In genomic region chr13:113837554-113838355, GRCh38 we compare ENCODE assay signal across 8 cellular contexts. TPM values are rescaled to one million over a fixed set of nuclear protein-coding genes. Genes with fewer than 3 reads are reported as not detected.
DNase-seq lines count a peak whose midpoint lies in the region; ATAC-seq and TF ChIP-seq lines count a peak whose summit lies in the region.

No MANE protein-coding gene starts in this region.

- intact Hi-C loops in adrenal gland (cut with DNase I): no loop called here

- peak overlapping the region; percentile 11 to 66 (median 50); a peak in 18 of 22 replicates for H3K9ac ChIP-seq in BLaER1 treated with 17β-estradiol and CSF1 and Interleukin-3, amounts not matched to agents 10 nM and 100 nM
- H3K9ac ChIP-seq in HUES64 (ENCODE audit: low read depth, low read length): peak overlapping the region; percentile 36

- H4K20me1 ChIP-seq in BLaER1 treated with 17β-estradiol and CSF1 and Interleukin-3, amounts not matched to agents 10 nM and 100 nM: peaks cover 63 to 88% (median 83%) of the 10 kb centered on the region in 11 experiments; a peak in 21 of 22 replicates

- H3K4me2 ChIP-seq in BLaER1 treated with 17β-estradiol and CSF1 and Interleukin-3, amounts not matched to agents 10 nM and 100 nM: peak overlapping the region; percentile 63 to 92 (median 82)

- peaks cover 7 to 59% (median 31%) of the 10 kb centered on the region in 11 experiments; a peak in 20 of 22 replicates for H3K36me3 ChIP-seq in BLaER1 treated with 17β-estradiol and CSF1 and Interleukin-3, amounts not matched to agents 10 nM and 100 nM
- H3K36me3 ChIP-seq in HUES64 (ENCODE audit: insufficient read depth, low read length) (0 out of 2 replicates have a peak, but pooled peaks cover 5% of the 10 kb centered on the region), adrenal gland (replicated peaks in 1 of 2) (peaks cover 0 to 3% of the 10 kb centered on the region in 2 donors), cardiac muscle cell (no peaks in the 10 kb centered on the region)

- WGBS in HUES64: 64% methylated on average over 16 of the region's 16 CpGs
- 14 to 20% (median 19%) methylated on average over 7 to 16 of the region's 16 CpGs for WGBS in adrenal gland, 4 donors

- DNase-seq in adrenal gland (peak; percentile 91 to 98 (median 97)), cardiac muscle cell (ENCODE audit: low read depth in 1 of 2, low spot score in 1 of 2) (peak; percentile 52 to 98), progenitor cell of endocrine pancreas (ENCODE audit: low spot score, unreplicated experiment) (no peak)

- peak overlapping the region; percentile 6 to 77 (median 69); a peak in 20 of 22 replicates for H3K27ac ChIP-seq in BLaER1 treated with 17β-estradiol and CSF1 and Interleukin-3, amounts not matched to agents 10 nM and 100 nM
- H3K27ac ChIP-seq in HUES64 (ENCODE audit: low read depth, low read length): peak overlapping the region; percentile 49
- peak overlapping the region; percentile 56 to 94 (median 91) for H3K27ac ChIP-seq in adrenal gland
- H3K27ac ChIP-seq in cardiac muscle cell: peak overlapping the region; percentile 93

- no peak for TF ChIP-seq CTCF in adrenal gland (IDR thresholded peaks at IDR 0.05)
- TF ChIP-seq CTCF in cardiac muscle cell (IDR thresholded peaks at IDR 0.05; ENCODE audit: low read depth, low read length): no peak
- TF ChIP-seq CTCF in progenitor cell of endocrine pancreas (IDR thresholded peaks at IDR 0.05; ENCODE audit: unreplicated experiment): no peak

- peaks cover 11% of the 10 kb centered on the region for H3K4me1 Mint-ChIP-seq in progenitor cell of endocrine pancreas (ENCODE audit: low read depth)

- H3K36me3 Mint-ChIP-seq in progenitor cell of endocrine pancreas (ENCODE audit: insufficient read depth): no peaks in the 10 kb centered on the region

- H3K9me3 Mint-ChIP-seq in progenitor cell of endocrine pancreas (ENCODE audit: low read depth): no peaks in the 10 kb centered on the region

- ATAC-seq in activated CD4-positive, CD25-positive, alpha-beta regulatory T cell treated with anti-CD3 and anti-CD28 coated beads, Interleukin-2, amount 50 U/mL, for 24 hours: no peak
- ATAC-seq in HG02852 (IDR thresholded peaks at IDR 0.05; ENCODE audit: unreplicated experiment) (no peak), GM21723 (IDR thresholded peaks at IDR 0.05; ENCODE audit: unreplicated experiment) (no peak)

- H3K4me3 ChIP-seq in BLaER1 treated with 17β-estradiol and CSF1 and Interleukin-3, amounts not matched to agents 10 nM and 100 nM: 0 out of 20 replicates have a peak overlapping the region, but pooled peaks of 1 of the 10 experiments have one; percentile 11
- H3K4me3 ChIP-seq in HUES64 (ENCODE audit: low read length) (no peak overlapping the region), adrenal gland (peak overlapping the region in 1 of 4 donors; percentile 26), cardiac muscle cell (no peak overlapping the region)

- no peak overlapping the region for H3K4me3 Mint-ChIP-seq in progenitor cell of endocrine pancreas (ENCODE audit: low read depth)

- H3K27me3 ChIP-seq in BLaER1 treated with 17β-estradiol and CSF1 and Interleukin-3, amounts not matched to agents 10 nM and 100 nM: peaks cover 0 to 28% (median 4%) of the 10 kb centered on the region in 11 experiments; a peak in 5 of 22 replicates
- H3K27me3 ChIP-seq in HUES64 (ENCODE audit: insufficient read depth, low read length): no peaks in the 10 kb centered on the region
- no peaks in the 10 kb centered on the region for H3K27me3 ChIP-seq in adrenal gland
- H3K27me3 ChIP-seq in cardiac muscle cell: no peaks in the 10 kb centered on the region

- peaks cover 49 to 79% (median 75%) of the 10 kb centered on the region in 10 experiments for H3K4me1 ChIP-seq in BLaER1 treated with 17β-estradiol and CSF1 and Interleukin-3, amounts not matched to agents 10 nM and 100 nM
- H3K4me1 ChIP-seq in HUES64 (ENCODE audit: insufficient read depth, low read length) (peaks cover 12% of the 10 kb centered on the region; the same call in 1 of the 2 replicates), adrenal gland (replicated peaks in 1 of 2) (peaks cover 22% of the 10 kb centered on the region in 2 donors), cardiac muscle cell (ENCODE audit: low read depth) (peaks cover 34% of the 10 kb centered on the region)

- TF ChIP-seq POLR2A in adrenal gland (IDR thresholded peaks at IDR 0.05): peak in 1 of 2 donors; percentile 70

- H3K27ac Mint-ChIP-seq in progenitor cell of endocrine pancreas: peak overlapping the region; percentile 90

- H3K9me3 ChIP-seq in BLaER1 treated with 17β-estradiol and CSF1 and Interleukin-3, amounts not matched to agents 10 nM and 100 nM (replicated peaks in 1 of 11): peaks cover 0 to 10% (median 0%) of the 10 kb centered on the region in 11 experiments; a peak in 6 of 22 replicates
- H3K9me3 ChIP-seq in HUES64 (ENCODE audit: insufficient read depth, low read depth, low read length) (no peaks in the 10 kb centered on the region), adrenal gland (replicated peaks in 1 of 3) (no peaks in the 10 kb centered on the region), cardiac muscle cell (ENCODE audit: low read depth) (no peaks in the 10 kb centered on the region)

- no peaks in the 10 kb centered on the region for H3K27me3 Mint-ChIP-seq in progenitor cell of endocrine pancreas

RNA-seq across cellular contexts. Expression of gene GAS6, which starts 26.1 kb away (rescaled TPM):
- 10.6 TPM for polyA plus RNA-seq in HUES64 (2013, experiment 1 of 2)
- 11.4 TPM for polyA plus RNA-seq in HUES64 (2013, experiment 2 of 2)
- total RNA-seq in adrenal gland (100 to 1,000 TPM in 2 of 8 donors, 10 to 100 TPM in 6; 33.6 to 109 (median 82.9) TPM), cardiac muscle cell (109 and 112 TPM in 2 replicates), progenitor cell of endocrine pancreas (11.5 and 13.8 TPM in 2 replicates)
- polyA plus RNA-seq in adrenal gland (10 to 100 TPM in 2 of 3 donors, 1 to 10 TPM in 1; 7.1 to 90.5 (median 90.4) TPM), cardiac muscle cell (91.8 and 120 TPM in 2 replicates)
